25 cellular contexts compared by ENCODE assay signal in genomic region chr7:99133766-99134564, GRCh38. TPM values are rescaled to one million over a fixed set of nuclear protein-coding genes. Genes with fewer than 3 reads are reported as not detected.
A peak's percentile ranks its signal among the peaks of the same experiment; 100 is the strongest.
DNase-seq lines count a peak whose midpoint lies in the region; ATAC-seq and TF ChIP-seq lines count a peak whose summit lies in the region.
"Had no signal": no experiment of that assay in that cellular context is flagged by ENCODE, and none has a peak within 500 bp of the region (broad histone marks: within the 10 kb centered on the region; RNA-seq: fewer than 3 reads in every experiment).

No MANE protein-coding gene starts in this region.

- WGBS in esophagus, 2 donors = 38 to 52% methylated on average over 9 of the region's 9 CpGs
- 67% methylated on average over 9 of the region's 9 CpGs for WGBS in urinary bladder

- CTCF ChIA-PET in MCF 10A (lab: Yijun Ruan, JAX) = no interaction called here

- H3K9me3 ChIP-seq in breast epithelium (no peaks in the 10 kb centered on the region), esophagus (ENCODE audit: control insufficient read depth in 2 of 2, insufficient read depth in 1 of 2, low read depth in 1 of 2, low read length in 1 of 2) (no peaks in the 10 kb centered on the region), mucosa of descending colon (no peaks in the 10 kb centered on the region)
- H3K9me3 ChIP-seq: gastrocnemius medialis, sigmoid colon had no signal

- no peak for TF ChIP-seq CTCF in MCF 10A (IDR thresholded peaks at IDR 0.05; ENCODE audit: unreplicated experiment)
- no peak for TF ChIP-seq CTCF in breast epithelium (IDR thresholded peaks at IDR 0.05)
- no peak for TF ChIP-seq CTCF in mucosa of descending colon (IDR thresholded peaks at IDR 0.05)

- no peaks in the 10 kb centered on the region for H3K9me3 Mint-ChIP-seq in MCF 10A (ENCODE audit: unreplicated experiment)
- H3K9me3 Mint-ChIP-seq: CD8-positive, alpha-beta T cell; HFFc6 had no signal

- peak; percentile 44 for DNase-seq in MCF 10A (ENCODE audit: unreplicated experiment)
- no peak for DNase-seq in breast epithelium (ENCODE audit: low spot score in 2 of 2)
- no peak for DNase-seq in mucosa of descending colon
- DNase-seq in KG1 (lab: John Stamatoyannopoulos, UW) = no peak
- no peak for DNase-seq in CD1c-positive myeloid dendritic cell (ENCODE audit: extremely low spot score)
- DNase-seq: activated CD4-positive, alpha-beta T cell treated with anti-CD3 and anti-CD28 coated beads, Interleukin-2, amount 50 U/mL, for 1 hour; activated CD8-positive, alpha-beta memory T cell treated with anti-CD3 and anti-CD28 coated beads, Interleukin-2, amount 10 ng/mL, durations not matched to agents 7 days and 5 days; activated naive CD4-positive, alpha-beta T cell treated with anti-CD3 and anti-CD28 coated beads, Interleukin-2, amount 50 U/mL, for 16 hours; anterior cingulate cortex; CD8-positive, alpha-beta T cell; erythroblast; gastrocnemius medialis; GM23248; HFFc6; hypothalamus; Kasumi-1; NCI-H1694 treated with DMSO at 0.1 percent for 48 hours; sigmoid colon had no signal

- H3K36me3 Mint-ChIP-seq in MCF 10A (ENCODE audit: insufficient read depth, unreplicated experiment) = no peaks in the 10 kb centered on the region
- H3K36me3 Mint-ChIP-seq: activated CD8-positive, alpha-beta memory T cell treated with anti-CD3 and anti-CD28 coated beads, Interleukin-2, amount 10 ng/mL, durations not matched to agents 7 days and 5 days; CD8-positive, alpha-beta T cell had no signal

- H3K4me1 ChIP-seq in breast epithelium = peaks cover 3 to 9% of the 10 kb centered on the region in 2 donors
- peaks cover 0 to 22% of the 10 kb centered on the region in 2 donors for H3K4me1 ChIP-seq in esophagus (ENCODE audit: control insufficient read depth in 2 of 2, insufficient read depth in 2 of 2, low read length in 1 of 2)
- peaks cover 36% of the 10 kb centered on the region for H3K4me1 ChIP-seq in mucosa of descending colon (ENCODE audit: low read depth)
- H3K4me1 ChIP-seq in urinary bladder (ENCODE audit: insufficient read depth) = no peaks in the 10 kb centered on the region

- peak; percentile 42 for ATAC-seq in mucosa of descending colon
- no peak for ATAC-seq in HG02642 (IDR thresholded peaks at IDR 0.05; ENCODE audit: poor library complexity, unreplicated experiment)
- ATAC-seq: activated CD8-positive, alpha-beta memory T cell treated with anti-CD3 and anti-CD28 coated beads, Interleukin-2, amount 10 ng/mL, durations not matched to agents 7 days and 5 days; CD8-positive, alpha-beta T cell; gastrocnemius medialis; Right ventricle myocardium inferior had no signal

- H3K27me3 ChIP-seq in breast epithelium (no peaks in the 10 kb centered on the region), esophagus (ENCODE audit: control insufficient read depth in 1 of 2, insufficient read depth in 2 of 2, low read length in 2 of 2) (no peaks in the 10 kb centered on the region)
- H3K27me3 ChIP-seq: gastrocnemius medialis, sigmoid colon had no signal

- H3K36me3 ChIP-seq in breast epithelium (no peaks in the 10 kb centered on the region), esophagus (ENCODE audit: control insufficient read depth in 2 of 2, insufficient read depth in 2 of 2, low read length in 1 of 2) (no peaks in the 10 kb centered on the region), mucosa of descending colon (ENCODE audit: low read depth) (no peaks in the 10 kb centered on the region), urinary bladder (ENCODE audit: insufficient read depth) (no peaks in the 10 kb centered on the region)
- H3K36me3 ChIP-seq: gastrocnemius medialis, sigmoid colon had no signal

- POLR2A ChIA-PET in MCF 10A (lab: Yijun Ruan, JAX) = interaction anchor here (0.7 to 1.6 kb wide), 6 partner anchors 8 to 77 kb away, joined by 3 to 6 read pairs (median 3); no protein-coding TSS in a partner anchor

- H3K27me3 Mint-ChIP-seq in MCF 10A (ENCODE audit: insufficient read depth, unreplicated experiment) = no peaks in the 10 kb centered on the region
- H3K27me3 Mint-ChIP-seq: activated CD8-positive, alpha-beta memory T cell treated with anti-CD3 and anti-CD28 coated beads, Interleukin-2, amount 10 ng/mL, durations not matched to agents 7 days and 5 days had no signal

- no peak overlapping the region for H3K27ac ChIP-seq in breast epithelium
- peak overlapping the region; percentile 60 to 72 for H3K27ac ChIP-seq in esophagus (ENCODE audit: low read depth in 2 of 2, low read length in 1 of 2)
- peak overlapping the region; percentile 43 for H3K27ac ChIP-seq in urinary bladder (ENCODE audit: low read depth)
- H3K27ac ChIP-seq: gastrocnemius medialis, GM23248, sigmoid colon, VCaP had no signal

- peak overlapping the region; percentile 73 for H3K27ac Mint-ChIP-seq in MCF 10A (ENCODE audit: low read depth, unreplicated experiment)
- H3K27ac Mint-ChIP-seq: activated CD8-positive, alpha-beta memory T cell treated with anti-CD3 and anti-CD28 coated beads, Interleukin-2, amount 10 ng/mL, durations not matched to agents 7 days and 5 days; CD8-positive, alpha-beta T cell; HFFc6 had no signal

- H3K4me3 Mint-ChIP-seq in MCF 10A (ENCODE audit: unreplicated experiment) = peak overlapping the region; percentile 48
- H3K4me3 Mint-ChIP-seq: activated CD8-positive, alpha-beta memory T cell treated with anti-CD3 and anti-CD28 coated beads, Interleukin-2, amount 10 ng/mL, durations not matched to agents 7 days and 5 days; CD8-positive, alpha-beta T cell; HFFc6; neural crest cell had no signal

- BruUV-seq in MCF 10A (replicated peaks; lab: Mats Ljungman, UMichigan) = no TSS peak

- no peak for TF ChIP-seq POLR2A in breast epithelium (IDR thresholded peaks at IDR 0.05)

- H3K4me3 ChIP-seq in breast epithelium (no peak overlapping the region), esophagus (ENCODE audit: low read depth in 1 of 2, low read length in 2 of 2) (no peak overlapping the region), mucosa of descending colon (no peak overlapping the region), urinary bladder (ENCODE audit: low read depth, low read length) (no peak overlapping the region)
- H3K4me3 ChIP-seq: gastrocnemius medialis, GM23248, lung, sigmoid colon had no signal

- peaks cover 61% of the 10 kb centered on the region for H3K4me1 Mint-ChIP-seq in MCF 10A (ENCODE audit: insufficient read depth, unreplicated experiment)

- intact Hi-C loops in MCF 10A (cut with micrococcal nuclease) = no loop called here
- intact Hi-C loops in breast epithelium (cut with DNase I; ENCODE audit: low total_unique reads) = no loop called here
- intact Hi-C loops in mucosa of descending colon (cut with DNase I, micrococcal nuclease) = no loop called here

RNA-seq across cellular contexts. Expression of gene SMURF1, which starts 9.9 kb away (rescaled TPM):
- total RNA-seq in MCF 10A (2022) (19.9 and 20.3 TPM in 2 replicates), breast epithelium (10 to 100 TPM; 20.2 to 28.7 (median 25.9) TPM), mucosa of descending colon (10 to 100 TPM; 28.4 to 36.0 (median 31.2) TPM), urinary bladder (19.7 TPM)
- polyA plus RNA-seq in esophagus (10 to 100 TPM; 11.7 to 12.9 TPM), urinary bladder (11.6 TPM)

Comparison
In these comparisons a context has a peak if more than half of its experiments do, and no peak if none do; other contexts are left out.
1. H3K27ac ChIP-seq: peak in esophagus (2 of 2) and urinary bladder (single experiment); none in breast epithelium (0 of 2).